ENCODE assay signal across 11 cellular contexts in genomic region chr2:118834901-118835738, GRCh38. TPM values are rescaled to one million over a fixed set of nuclear protein-coding genes. Genes with fewer than 3 reads are reported as not detected.
DNase-seq lines count a peak whose midpoint lies in the region; ATAC-seq and TF ChIP-seq lines count a peak whose summit lies in the region.
"Had no signal": no experiment of that assay in that cellular context is flagged by ENCODE, and none has a peak within 500 bp of the region (broad histone marks: within the 10 kb centered on the region; RNA-seq: fewer than 3 reads in every experiment).

No MANE protein-coding gene starts in this region.

- no peaks in the 10 kb centered on the region for H3K36me3 ChIP-seq in CD4-positive, alpha-beta memory T cell (ENCODE audit: insufficient read depth, low read length)

- H3K27me3 ChIP-seq in CD4-positive, alpha-beta memory T cell (ENCODE audit: insufficient read depth, low read length), result peaks cover 38% of the 10 kb centered on the region
- H3K27me3 ChIP-seq in foreskin keratinocyte, result peaks cover 95% of the 10 kb centered on the region

- peaks cover 2 to 17% (median 10%) of the 10 kb centered on the region in 4 donors for H3K4me1 Mint-ChIP-seq in CD4-positive, alpha-beta memory T cell
- H3K4me1 Mint-ChIP-seq in progenitor cell of endocrine pancreas (ENCODE audit: low read depth), result peaks cover 11% of the 10 kb centered on the region

- H3K27ac ChIP-seq in CD4-positive, alpha-beta memory T cell (ENCODE audit: low read depth, low read length), result no peak overlapping the region
- no peak overlapping the region for H3K27ac ChIP-seq in foreskin keratinocyte

- H3K9me3 Mint-ChIP-seq in CD4-positive, alpha-beta memory T cell, result no peaks in the 10 kb centered on the region
- no peaks in the 10 kb centered on the region for H3K9me3 Mint-ChIP-seq in progenitor cell of endocrine pancreas (ENCODE audit: low read depth)
- H3K9me3 Mint-ChIP-seq: activated naive CD4-positive, alpha-beta T cell treated with anti-CD3 and anti-CD28 coated beads, Interleukin-2, amount 50 U/mL, for 72 hours had no signal

- no peak for DNase-seq in CD4-positive, alpha-beta memory T cell
- DNase-seq in foreskin keratinocyte (no peak), progenitor cell of endocrine pancreas (ENCODE audit: low spot score, unreplicated experiment) (no peak), HUDEP-2 (lab: John Stamatoyannopoulos, UW; ENCODE audit: unreplicated experiment in 76 of 76) (no peak)
- DNase-seq: NK-92 treated with Interleukin-12 subunit alpha and Interleukin-12 subunit beta, amount 100 ng/mL, for 24 hours; small intestine had no signal

- CTCF ChIA-PET in CD4-positive, alpha-beta memory T cell (lab: Charles Lee; ENCODE audit: partially characterized antibody), result no interaction called here

- H3K27ac Mint-ChIP-seq in CD4-positive, alpha-beta memory T cell, result peak overlapping the region in 1 of 7 donors; percentile 68
- H3K27ac Mint-ChIP-seq in progenitor cell of endocrine pancreas, result no peak overlapping the region
- H3K27ac Mint-ChIP-seq: activated naive CD4-positive, alpha-beta T cell treated with anti-CD3 and anti-CD28 coated beads, Interleukin-2, amount 50 U/mL, for 72 hours had no signal

- no peaks in the 10 kb centered on the region for H3K9me3 ChIP-seq in CD4-positive, alpha-beta memory T cell (ENCODE audit: control insufficient read depth in 1 of 2, low read length in 2 of 2)

- H3K4me3 ChIP-seq in CD4-positive, alpha-beta memory T cell (ENCODE audit: low read length in 2 of 2), result no peak overlapping the region

- ATAC-seq in SK-N-SH treated with all-trans-retinoic acid at 6 μM for 48 hours (peak; percentile 55), foreskin keratinocyte (peak; percentile 30), HG03095 (IDR thresholded peaks at IDR 0.05; ENCODE audit: unreplicated experiment) (no peak), GM18870 (IDR thresholded peaks at IDR 0.05; ENCODE audit: unreplicated experiment) (no peak), GM18868 (IDR thresholded peaks at IDR 0.05; ENCODE audit: unreplicated experiment) (no peak)

- intact Hi-C loops in CD4-positive, alpha-beta memory T cell (cut with micrococcal nuclease), result no loop called here

- H3K4me3 Mint-ChIP-seq in CD4-positive, alpha-beta memory T cell, result peak overlapping the region; percentile 48 to 67 (median 59)
- H3K4me3 Mint-ChIP-seq in progenitor cell of endocrine pancreas (ENCODE audit: low read depth), result peak overlapping the region; percentile 72

- no peaks in the 10 kb centered on the region for H3K4me1 ChIP-seq in CD4-positive, alpha-beta memory T cell (ENCODE audit: insufficient read depth, low read length)
- H3K4me1 ChIP-seq in foreskin keratinocyte, result no peaks in the 10 kb centered on the region

- TF ChIP-seq CTCF in foreskin keratinocyte (conservative IDR thresholded peaks at IDR 0.05), result no peak
- no peak for TF ChIP-seq CTCF in progenitor cell of endocrine pancreas (IDR thresholded peaks at IDR 0.05; ENCODE audit: unreplicated experiment)

- POLR2A ChIA-PET in CD4-positive, alpha-beta memory T cell (lab: Charles Lee; ENCODE audit: partially characterized antibody), result no interaction called here

- H3K27me3 Mint-ChIP-seq in CD4-positive, alpha-beta memory T cell, result peaks cover 66% of the 10 kb centered on the region in 2 donors
- peaks cover 98% of the 10 kb centered on the region for H3K27me3 Mint-ChIP-seq in progenitor cell of endocrine pancreas

- H3K36me3 Mint-ChIP-seq in CD4-positive, alpha-beta memory T cell, result no peaks in the 10 kb centered on the region
- no peaks in the 10 kb centered on the region for H3K36me3 Mint-ChIP-seq in progenitor cell of endocrine pancreas (ENCODE audit: insufficient read depth)

TF ChIP-seq in SK-N-SH treated with all-trans-retinoic acid at 6 μM for 48 hours, 23 proteins besides CTCF, POLR2A, EP300 and RAD21 (continues in another document):
- TF ChIP-seq RARB (CRISPR knock-in tag; IDR thresholded peaks at IDR 0.05) (no peak), OSR1 (CRISPR knock-in tag; IDR thresholded peaks at IDR 0.05) (no peak), CSRNP3 (CRISPR knock-in tag; IDR thresholded peaks at IDR 0.05) (no peak), TCF4 (CRISPR knock-in tag; IDR thresholded peaks at IDR 0.05; ENCODE audit: borderline replicate concordance) (no peak), POU6F1 (CRISPR knock-in tag; IDR thresholded peaks at IDR 0.05; ENCODE audit: borderline replicate concordance, low read depth) (no peak), ARNTL (CRISPR knock-in tag; IDR thresholded peaks at IDR 0.05; ENCODE audit: borderline replicate concordance, low read depth) (no peak), TSHZ2 (CRISPR knock-in tag; IDR thresholded peaks at IDR 0.05) (no peak), SNAI2 (CRISPR knock-in tag; IDR thresholded peaks at IDR 0.05) (no peak), ZNF8 (CRISPR knock-in tag; IDR thresholded peaks at IDR 0.05) (no peak), ESRRG (CRISPR knock-in tag; IDR thresholded peaks at IDR 0.05) (no peak), BACH2 (CRISPR knock-in tag; IDR thresholded peaks at IDR 0.05; ENCODE audit: borderline replicate concordance) (no peak), ZFP30 (CRISPR knock-in tag; IDR thresholded peaks at IDR 0.05) (no peak), PATZ1 (CRISPR knock-in tag; IDR thresholded peaks at IDR 0.05; ENCODE audit: borderline replicate concordance) (no peak)

RNA-seq across cellular contexts. Expression of gene EN1, which starts 12.3 kb away (rescaled TPM):
- not detected for total RNA-seq in CD4-positive, alpha-beta memory T cell
- not detected for polyA plus RNA-seq in CD4-positive, alpha-beta memory T cell
- total RNA-seq in foreskin keratinocyte (0.75 TPM in 1 of 2 replicates, not detected in the other), progenitor cell of endocrine pancreas (0.12 and 0.42 TPM in 2 replicates)
- 0.85 TPM in 1 of 2 replicates, not detected in the other for polyA plus RNA-seq in foreskin keratinocyte
- total RNA-seq: activated naive CD4-positive, alpha-beta T cell treated with anti-CD3 and anti-CD28 coated beads, Interleukin-2, amount 50 U/mL, for 72 hours had no signal
- polyA plus RNA-seq: small intestine had no signal

Comparison
In these comparisons a context has a peak if more than half of its experiments do, and no peak if none do; other contexts are left out.
1. ATAC-seq: peak in SK-N-SH treated with all-trans-retinoic acid at 6 μM for 48 hours (single experiment) and foreskin keratinocyte (single experiment); none in HG03095 (single experiment), GM18870 (single experiment) and GM18868 (single experiment).